Comparison of ENCODE assay signal across 8 cellular contexts in the genomic region with DNA sequence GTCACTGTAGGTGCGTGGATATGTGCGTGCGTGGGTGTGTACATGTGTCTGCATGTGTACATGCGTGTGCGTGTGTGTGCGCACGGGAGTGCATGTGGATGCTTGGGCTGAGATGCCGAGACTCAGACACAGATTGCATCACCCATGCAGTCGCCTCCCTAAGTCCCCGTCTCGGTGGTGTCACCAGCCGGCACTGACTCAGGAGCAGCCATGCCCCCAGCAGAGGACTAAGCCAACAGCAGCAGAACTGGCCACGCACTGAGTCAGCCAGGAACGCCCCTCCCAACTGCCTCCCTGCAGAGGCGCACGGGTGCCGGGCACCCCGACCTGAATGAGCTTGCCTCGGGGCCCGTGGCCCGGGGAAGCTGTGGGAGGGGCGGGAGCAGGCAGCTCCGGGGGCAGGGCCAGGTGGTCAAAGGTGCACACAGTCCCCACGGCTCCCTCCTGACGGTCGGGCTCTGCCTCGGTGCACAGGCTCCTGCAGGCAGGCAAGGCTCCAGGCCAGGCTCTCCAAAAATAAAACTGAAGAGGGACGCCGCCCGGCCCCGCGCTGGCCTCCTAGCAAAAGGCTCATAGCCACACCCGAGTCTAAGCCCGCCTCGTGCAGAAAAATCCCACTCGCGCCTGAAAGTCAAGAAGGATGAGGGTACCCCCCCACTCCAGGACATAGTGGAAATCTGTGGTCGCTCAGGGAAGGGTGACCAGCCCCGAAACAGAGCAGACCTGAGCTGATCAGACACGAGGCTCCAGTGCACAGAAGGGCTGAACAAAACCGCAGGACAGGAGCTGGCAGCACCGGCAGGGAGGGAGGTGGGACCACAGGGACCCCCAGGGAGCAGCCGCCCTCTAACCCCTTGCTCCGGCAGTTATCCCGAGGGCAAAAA. TPM values are rescaled to one million over a fixed set of nuclear protein-coding genes. Genes with fewer than 3 reads are reported as not detected.
DNase-seq lines count a peak whose midpoint lies in the region; ATAC-seq and TF ChIP-seq lines count a peak whose summit lies in the region.

No MANE protein-coding gene starts in this region.

- H3K4me1 ChIP-seq in upper lobe of right lung: peaks cover 5% of the 10 kb centered on the region

- no peaks in the 10 kb centered on the region for H3K27me3 ChIP-seq in upper lobe of right lung

- H3K9me3 ChIP-seq in upper lobe of right lung: no peaks in the 10 kb centered on the region

- intact Hi-C loops in upper lobe of right lung (cut with DNase I): no loop called here

- DNase-seq in DMS53 (lab: John Stamatoyannopoulos, UW) (peak; percentile 60), DMS53 treated with DMSO at 0.1 percent for 48 hours (lab: John Stamatoyannopoulos, UW; ENCODE audit: unreplicated experiment) (no peak), amniotic epithelial cell (ENCODE audit: low read depth) (peak; percentile 40), iris pigment epithelial cell (ENCODE audit: low read depth) (peak; percentile 77), upper lobe of right lung (no peak)
- DNase-seq in activated T-cell treated with anti-CD3 and anti-CD28 coated beads, Interleukin-2, amount 50 U/mL, for 48 hours: no peak

- H3K36me3 ChIP-seq in upper lobe of right lung: no peaks in the 10 kb centered on the region

- no peak overlapping the region for H3K4me3 ChIP-seq in upper lobe of right lung

- no peak for TF ChIP-seq CTCF in upper lobe of right lung (IDR thresholded peaks at IDR 0.05)

- H3K27ac ChIP-seq in upper lobe of right lung: no peak overlapping the region

- ATAC-seq in upper lobe of right lung: peak; percentile 45
- no peak for ATAC-seq in GM21786 (IDR thresholded peaks at IDR 0.05; ENCODE audit: unreplicated experiment)
- ATAC-seq in HG02763 (IDR thresholded peaks at IDR 0.05; ENCODE audit: unreplicated experiment): no peak

RNA-seq across cellular contexts. Expression of a gene that starts 49.2 kb away (rescaled TPM):
- 91.2 TPM for total RNA-seq in upper lobe of right lung

Comparison
In these comparisons a context has a peak if more than half of its experiments do, and no peak if none do; other contexts are left out.
1. DNase-seq: peak in DMS53 (single experiment), amniotic epithelial cell (single experiment) and iris pigment epithelial cell (single experiment); none in DMS53 treated with DMSO at 0.1 percent for 48 hours (single experiment), upper lobe of right lung (single experiment) and activated T-cell treated with anti-CD3 and anti-CD28 coated beads, Interleukin-2, amount 50 U/mL, for 48 hours (0 of 2).